8 cellular contexts compared by ENCODE assay signal in the genomic region with DNA sequence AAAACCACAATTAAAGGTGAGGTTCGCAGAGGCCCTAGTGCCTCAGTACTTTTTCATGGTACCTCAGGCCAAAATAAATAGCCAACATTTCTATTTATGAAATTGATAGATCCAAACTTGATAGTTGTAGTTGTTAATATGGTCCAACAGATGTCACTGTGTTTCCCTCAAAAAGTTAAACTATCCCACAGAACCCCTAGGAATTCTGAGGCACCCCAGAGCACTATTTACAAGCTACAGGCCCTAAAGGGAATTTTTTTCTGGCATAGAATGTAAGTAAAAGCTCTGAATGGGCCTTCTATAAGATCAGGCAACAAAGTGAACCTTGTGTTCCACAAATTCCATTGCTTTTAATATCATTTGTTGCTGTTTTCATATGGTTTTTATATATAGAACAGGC. TPM values are rescaled to one million over a fixed set of nuclear protein-coding genes. Genes with fewer than 3 reads are reported as not detected.
A peak's percentile ranks its signal among the peaks of the same experiment; 100 is the strongest.
DNase-seq lines count a peak whose midpoint lies in the region; ATAC-seq, FAIRE-seq and TF ChIP-seq lines count a peak whose summit lies in the region.

No MANE protein-coding gene starts in this region.

- H3K36me3 Mint-ChIP-seq in effector memory CD8-positive, alpha-beta T cell (ENCODE audit: insufficient read depth): peaks cover 16% of the 10 kb centered on the region
- no peaks in the 10 kb centered on the region for H3K36me3 Mint-ChIP-seq in osteocyte (ENCODE audit: unreplicated experiment)

- no peaks in the 10 kb centered on the region for H3K27me3 Mint-ChIP-seq in effector memory CD8-positive, alpha-beta T cell
- H3K27me3 Mint-ChIP-seq in osteocyte (ENCODE audit: unreplicated experiment): no peaks in the 10 kb centered on the region

- H3K9me3 Mint-ChIP-seq in effector memory CD8-positive, alpha-beta T cell: no peaks in the 10 kb centered on the region
- H3K9me3 Mint-ChIP-seq in osteocyte (ENCODE audit: unreplicated experiment): no peaks in the 10 kb centered on the region

- ATAC-seq in effector memory CD8-positive, alpha-beta T cell (replicated peaks): no peak

- peaks cover 17 to 22% of the 10 kb centered on the region in 2 donors for H3K4me1 Mint-ChIP-seq in effector memory CD8-positive, alpha-beta T cell (ENCODE audit: low read depth in 2 of 2)
- peaks cover 19% of the 10 kb centered on the region for H3K4me1 Mint-ChIP-seq in osteocyte (ENCODE audit: unreplicated experiment)

- DNase-seq in NCI-H1694 treated with DMSO at 0.1 percent for 48 hours (lab: John Stamatoyannopoulos, UW) (peak; percentile 13), NCI-H1694 (lab: John Stamatoyannopoulos, UW) (no peak), M059J (ENCODE audit: low read depth) (peak; percentile 38), osteocyte (ENCODE audit: extremely low spot score, unreplicated experiment) (no peak), H54 (ENCODE audit: insufficient read length, low spot score) (no peak)
- DNase-seq in effector memory CD8-positive, alpha-beta T cell: no peak
- DNase-seq in stimulated activated CD4-positive, alpha-beta T cell treated with anti-CD3 and anti-CD28 coated beads, Interleukin-4, amount 100 ng/mL, for 4 hours: no peak
- DNase-seq in activated CD4-positive, alpha-beta T cell treated with anti-CD3 and anti-CD28 coated beads, Interleukin-2, amount 50 U/mL, for 4 hours: no peak

- peak; percentile 66 for TF ChIP-seq CTCF in osteocyte (IDR thresholded peaks at IDR 0.05)

- peak overlapping the region; percentile 30 to 44 for H3K27ac Mint-ChIP-seq in effector memory CD8-positive, alpha-beta T cell
- H3K27ac Mint-ChIP-seq in osteocyte (ENCODE audit: unreplicated experiment): no peak overlapping the region

- no peak overlapping the region for H3K4me3 Mint-ChIP-seq in effector memory CD8-positive, alpha-beta T cell
- H3K4me3 Mint-ChIP-seq in osteocyte (ENCODE audit: unreplicated experiment): no peak overlapping the region

- TF ChIP-seq POLR2A in H54 (IDR thresholded peaks at IDR 0.05; ENCODE audit: low read depth, low read length): no peak

- FAIRE-seq in H54 (lab: Jason Lieb, UNC): no peak

RNA-seq across cellular contexts. Expression of a gene that starts 3.8 kb away (rescaled TPM):
- 31.7 and 44.5 TPM in 2 replicates for total RNA-seq in M059J (2014; rRNA removed; shearing (Covaris generic))
- total RNA-seq in osteocyte: 9.6 and 11.0 TPM in 2 replicates

Comparison
In these comparisons a context has a peak if more than half of its experiments do, and no peak if none do; other contexts are left out.
1. DNase-seq: peak in NCI-H1694 treated with DMSO at 0.1 percent for 48 hours (single experiment) and M059J (single experiment); none in NCI-H1694 (single experiment), effector memory CD8-positive, alpha-beta T cell (0 of 3), osteocyte (single experiment), stimulated activated CD4-positive, alpha-beta T cell treated with anti-CD3 and anti-CD28 coated beads, Interleukin-4, amount 100 ng/mL, for 4 hours (0 of 2), activated CD4-positive, alpha-beta T cell treated with anti-CD3 and anti-CD28 coated beads, Interleukin-2, amount 50 U/mL, for 4 hours (0 of 2) and H54 (single experiment).